In genomic region chr19:49609499-49610092, GRCh38 we compare ENCODE assay signal across 31 cellular contexts.
"Had no signal": no experiment of that assay in that cellular context is flagged by ENCODE, and none has a peak within 500 bp of the region (broad histone marks: within the 10 kb centered on the region; RNA-seq: fewer than 3 reads in every experiment).

No MANE protein-coding gene starts in this region.

- H3K9me3 ChIP-seq: MG63, SJCRH30, SK-N-SH had no signal

- H3K4me3 Mint-ChIP-seq: activated CD4-positive, alpha-beta memory T cell treated with anti-CD3 and anti-CD28 coated beads for 36 hours; activated CD4-positive, alpha-beta T cell treated with anti-CD3 and anti-CD28 coated beads, Interleukin-2, amount 10 ng/mL, durations not matched to agents 7 days and 5 days; activated naive CD4-positive, alpha-beta T cell treated with anti-CD3 and anti-CD28 coated beads, Interleukin-2, amount 50 U/mL, for 24 hours; activated T-helper 1 cell treated with anti-CD3 and anti-CD28 coated beads, Interleukin-12 subunit alpha, Interleukin-12 subunit beta, Interleukin-2, Interleukin-4 antibody, amounts not matched to agents 30 ng/mL and 10 ng/mL and 1 ng/mL, durations not matched to agents 14 hours and 24 hours and 36 hours had no signal

- H3K27ac Mint-ChIP-seq: activated CD4-positive, alpha-beta memory T cell treated with anti-CD3 and anti-CD28 coated beads for 36 hours; activated CD4-positive, alpha-beta T cell treated with anti-CD3 and anti-CD28 coated beads, Interleukin-2, amount 10 ng/mL, durations not matched to agents 7 days and 5 days; activated naive CD4-positive, alpha-beta T cell treated with anti-CD3 and anti-CD28 coated beads, Interleukin-2, amount 50 U/mL, for 24 hours; activated T-helper 1 cell treated with anti-CD3 and anti-CD28 coated beads, Interleukin-12 subunit alpha, Interleukin-12 subunit beta, Interleukin-2, Interleukin-4 antibody, amounts not matched to agents 30 ng/mL and 10 ng/mL and 1 ng/mL, durations not matched to agents 14 hours and 24 hours and 36 hours had no signal

- H3K4me3 ChIP-seq: cardiac muscle cell, MG63, SJCRH30 had no signal

- H3K27me3 ChIP-seq: brain microvascular endothelial cell, cardiac muscle cell, MG63, SJCRH30 had no signal

- H3K4me2 ChIP-seq: SK-N-SH had no signal

- H3K9ac ChIP-seq: SK-N-SH had no signal

- H3K27ac ChIP-seq: brain microvascular endothelial cell, SJCRH30, VCaP had no signal

- DNase-seq: activated CD4-positive, alpha-beta memory T cell treated with anti-CD3 and anti-CD28 coated beads for 36 hours; activated CD4-positive, alpha-beta T cell treated with anti-CD3 and anti-CD28 coated beads, Interleukin-2, amount 10 ng/mL, durations not matched to agents 7 days and 5 days; activated CD4-positive, CD25-positive, alpha-beta regulatory T cell; activated CD8-positive, alpha-beta memory T cell treated with anti-CD3 and anti-CD28 coated beads, Interleukin-2, amount 50 U/mL, for 4 hours; activated effector memory CD4-positive, alpha-beta T cell treated with Interleukin-2 at 50 U/mL for 16 hours; activated naive CD4-positive, alpha-beta T cell; amygdala; brain microvascular endothelial cell; MG63; MV-4-11; NCI-H1092 treated with DMSO at 0.1 percent for 48 hours; NCI-H1417 treated with DMSO at 0.1 percent for 48 hours; NCI-H1694; NCI-H2029; NCI-H2107; NCI-H2171 treated with DMSO at 0.1 percent for 48 hours; NCI-H345; NCI-H510A treated with DMSO at 0.1 percent for 48 hours; NCI-H69; NK-92 treated with Interleukin-12 subunit alpha and Interleukin-12 subunit beta, amount 100 ng/mL, for 24 hours; OCI-M1; Right ventricle myocardium superior; RPMI8226; SJCRH30; SK-N-SH; T-helper 1 cell had no signal

- H3K9me3 Mint-ChIP-seq: activated CD4-positive, alpha-beta memory T cell treated with anti-CD3 and anti-CD28 coated beads for 36 hours; activated CD4-positive, alpha-beta T cell treated with anti-CD3 and anti-CD28 coated beads, Interleukin-2, amount 10 ng/mL, durations not matched to agents 7 days and 5 days; activated naive CD4-positive, alpha-beta T cell treated with anti-CD3 and anti-CD28 coated beads, Interleukin-2, amount 50 U/mL, for 24 hours; activated T-helper 1 cell treated with anti-CD3 and anti-CD28 coated beads, Interleukin-12 subunit alpha, Interleukin-12 subunit beta, Interleukin-2, Interleukin-4 antibody, amounts not matched to agents 30 ng/mL and 10 ng/mL and 1 ng/mL, durations not matched to agents 14 hours and 24 hours and 36 hours had no signal

- H3K27me3 Mint-ChIP-seq: activated CD4-positive, alpha-beta memory T cell treated with anti-CD3 and anti-CD28 coated beads for 36 hours; activated CD4-positive, alpha-beta T cell treated with anti-CD3 and anti-CD28 coated beads, Interleukin-2, amount 10 ng/mL, durations not matched to agents 7 days and 5 days; activated naive CD4-positive, alpha-beta T cell treated with anti-CD3 and anti-CD28 coated beads, Interleukin-2, amount 50 U/mL, for 24 hours had no signal

- ATAC-seq: Panc1 had no signal
